ENCODE assay signal across 1 cellular context in the genomic region with DNA sequence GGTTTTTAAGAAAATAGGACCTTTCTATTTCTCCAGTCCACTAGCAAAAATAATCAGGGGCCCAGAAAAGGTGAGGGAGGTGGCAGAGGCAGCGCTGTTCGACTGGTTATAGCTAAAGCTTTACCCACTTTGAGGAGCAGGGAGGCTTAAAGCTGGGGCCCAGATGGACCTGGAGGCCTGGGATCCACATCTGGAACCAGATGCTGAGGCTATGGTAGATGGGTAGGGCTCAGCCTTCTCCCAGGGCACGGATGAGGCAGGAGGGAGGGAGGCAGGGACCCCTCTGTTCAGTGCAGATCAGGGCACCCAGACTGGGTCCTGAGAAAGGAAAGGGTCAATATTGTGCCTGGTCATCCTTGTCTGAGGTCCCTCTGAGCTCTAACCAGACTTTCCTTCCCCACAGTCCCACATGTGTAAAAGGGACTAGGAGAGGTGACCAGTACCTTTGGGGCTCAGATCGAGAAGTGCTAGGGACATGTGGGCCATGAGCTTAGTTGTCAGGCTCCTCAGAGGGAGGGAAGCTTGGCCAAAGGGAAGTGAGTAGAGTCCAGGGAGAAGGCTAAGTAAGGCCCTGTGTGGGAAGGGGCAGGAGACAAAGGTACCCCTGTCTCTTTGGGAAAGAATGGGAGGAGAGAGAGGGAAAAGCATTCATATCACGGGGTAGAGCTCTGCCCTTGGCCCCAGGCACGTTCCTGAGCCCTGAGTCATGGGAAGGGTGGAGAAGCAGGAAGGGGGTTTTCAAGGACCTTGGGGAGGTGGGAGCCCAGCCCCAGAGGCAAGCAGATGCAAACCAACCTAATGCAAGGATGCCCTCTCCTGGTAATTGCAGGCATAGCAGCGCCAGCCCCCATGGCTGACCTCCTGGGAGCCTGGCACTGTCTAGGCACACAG.
TF ChIP-seq lines count a peak whose summit lies in the region.

No MANE protein-coding gene starts in this region.

TF ChIP-seq in HepG2, 621 proteins besides CTCF, POLR2A, EP300 and RAD21 (continued from another document and continues in another):
- TF ChIP-seq, protein P1, sequence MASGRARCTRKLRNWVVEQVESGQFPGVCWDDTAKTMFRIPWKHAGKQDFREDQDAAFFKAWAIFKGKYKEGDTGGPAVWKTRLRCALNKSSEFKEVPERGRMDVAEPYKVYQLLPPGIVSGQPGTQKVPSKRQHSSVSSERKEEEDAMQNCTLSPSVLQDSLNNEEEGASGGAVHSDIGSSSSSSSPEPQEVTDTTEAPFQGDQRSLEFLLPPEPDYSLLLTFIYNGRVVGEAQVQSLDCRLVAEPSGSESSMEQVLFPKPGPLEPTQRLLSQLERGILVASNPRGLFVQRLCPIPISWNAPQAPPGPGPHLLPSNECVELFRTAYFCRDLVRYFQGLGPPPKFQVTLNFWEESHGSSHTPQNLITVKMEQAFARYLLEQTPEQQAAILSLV (CRISPR knock-in tag; IDR thresholded peaks at IDR 0.05; ENCODE audit: borderline replicate concordance) = peak; percentile 22; the same call in 1 of the 2 replicates
- TF ChIP-seq, protein P2, sequence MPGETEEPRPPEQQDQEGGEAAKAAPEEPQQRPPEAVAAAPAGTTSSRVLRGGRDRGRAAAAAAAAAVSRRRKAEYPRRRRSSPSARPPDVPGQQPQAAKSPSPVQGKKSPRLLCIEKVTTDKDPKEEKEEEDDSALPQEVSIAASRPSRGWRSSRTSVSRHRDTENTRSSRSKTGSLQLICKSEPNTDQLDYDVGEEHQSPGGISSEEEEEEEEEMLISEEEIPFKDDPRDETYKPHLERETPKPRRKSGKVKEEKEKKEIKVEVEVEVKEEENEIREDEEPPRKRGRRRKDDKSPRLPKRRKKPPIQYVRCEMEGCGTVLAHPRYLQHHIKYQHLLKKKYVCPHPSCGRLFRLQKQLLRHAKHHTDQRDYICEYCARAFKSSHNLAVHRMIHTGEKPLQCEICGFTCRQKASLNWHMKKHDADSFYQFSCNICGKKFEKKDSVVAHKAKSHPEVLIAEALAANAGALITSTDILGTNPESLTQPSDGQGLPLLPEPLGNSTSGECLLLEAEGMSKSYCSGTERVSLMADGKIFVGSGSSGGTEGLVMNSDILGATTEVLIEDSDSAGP (CRISPR knock-in tag; IDR thresholded peaks at IDR 0.05; ENCODE audit: borderline replicate concordance) = peak; percentile 87
- TF ChIP-seq, protein P3, sequence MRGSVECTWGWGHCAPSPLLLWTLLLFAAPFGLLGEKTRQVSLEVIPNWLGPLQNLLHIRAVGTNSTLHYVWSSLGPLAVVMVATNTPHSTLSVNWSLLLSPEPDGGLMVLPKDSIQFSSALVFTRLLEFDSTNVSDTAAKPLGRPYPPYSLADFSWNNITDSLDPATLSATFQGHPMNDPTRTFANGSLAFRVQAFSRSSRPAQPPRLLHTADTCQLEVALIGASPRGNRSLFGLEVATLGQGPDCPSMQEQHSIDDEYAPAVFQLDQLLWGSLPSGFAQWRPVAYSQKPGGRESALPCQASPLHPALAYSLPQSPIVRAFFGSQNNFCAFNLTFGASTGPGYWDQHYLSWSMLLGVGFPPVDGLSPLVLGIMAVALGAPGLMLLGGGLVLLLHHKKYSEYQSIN (CRISPR knock-in tag; IDR thresholded peaks at IDR 0.05; ENCODE audit: borderline replicate concordance) = no peak
- TF ChIP-seq RXRA (CRISPR knock-in tag; IDR thresholded peaks at IDR 0.05) = peak; percentile 94
- TF ChIP-seq, protein P4, sequence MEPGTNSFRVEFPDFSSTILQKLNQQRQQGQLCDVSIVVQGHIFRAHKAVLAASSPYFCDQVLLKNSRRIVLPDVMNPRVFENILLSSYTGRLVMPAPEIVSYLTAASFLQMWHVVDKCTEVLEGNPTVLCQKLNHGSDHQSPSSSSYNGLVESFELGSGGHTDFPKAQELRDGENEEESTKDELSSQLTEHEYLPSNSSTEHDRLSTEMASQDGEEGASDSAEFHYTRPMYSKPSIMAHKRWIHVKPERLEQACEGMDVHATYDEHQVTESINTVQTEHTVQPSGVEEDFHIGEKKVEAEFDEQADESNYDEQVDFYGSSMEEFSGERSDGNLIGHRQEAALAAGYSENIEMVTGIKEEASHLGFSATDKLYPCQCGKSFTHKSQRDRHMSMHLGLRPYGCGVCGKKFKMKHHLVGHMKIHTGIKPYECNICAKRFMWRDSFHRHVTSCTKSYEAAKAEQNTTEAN (CRISPR knock-in tag; conservative IDR thresholded peaks at IDR 0.05) = no peak
- TF ChIP-seq, protein P5, sequence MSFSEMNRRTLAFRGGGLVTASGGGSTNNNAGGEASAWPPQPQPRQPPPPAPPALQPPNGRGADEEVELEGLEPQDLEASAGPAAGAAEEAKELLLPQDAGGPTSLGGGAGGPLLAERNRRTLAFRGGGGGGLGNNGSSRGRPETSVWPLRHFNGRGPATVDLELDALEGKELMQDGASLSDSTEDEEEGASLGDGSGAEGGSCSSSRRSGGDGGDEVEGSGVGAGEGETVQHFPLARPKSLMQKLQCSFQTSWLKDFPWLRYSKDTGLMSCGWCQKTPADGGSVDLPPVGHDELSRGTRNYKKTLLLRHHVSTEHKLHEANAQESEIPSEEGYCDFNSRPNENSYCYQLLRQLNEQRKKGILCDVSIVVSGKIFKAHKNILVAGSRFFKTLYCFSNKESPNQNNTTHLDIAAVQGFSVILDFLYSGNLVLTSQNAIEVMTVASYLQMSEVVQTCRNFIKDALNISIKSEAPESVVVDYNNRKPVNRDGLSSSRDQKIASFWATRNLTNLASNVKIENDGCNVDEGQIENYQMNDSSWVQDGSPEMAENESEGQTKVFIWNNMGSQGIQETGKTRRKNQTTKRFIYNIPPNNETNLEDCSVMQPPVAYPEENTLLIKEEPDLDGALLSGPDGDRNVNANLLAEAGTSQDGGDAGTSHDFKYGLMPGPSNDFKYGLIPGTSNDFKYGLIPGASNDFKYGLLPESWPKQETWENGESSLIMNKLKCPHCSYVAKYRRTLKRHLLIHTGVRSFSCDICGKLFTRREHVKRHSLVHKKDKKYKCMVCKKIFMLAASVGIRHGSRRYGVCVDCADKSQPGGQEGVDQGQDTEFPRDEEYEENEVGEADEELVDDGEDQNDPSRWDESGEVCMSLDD (CRISPR knock-in tag; IDR thresholded peaks at IDR 0.05; ENCODE audit: borderline replicate concordance) = no peak
- peak; percentile 94 for TF ChIP-seq MEF2D (CRISPR knock-in tag; IDR thresholded peaks at IDR 0.05)
- TF ChIP-seq HES4 (CRISPR knock-in tag; IDR thresholded peaks at IDR 0.05; ENCODE audit: borderline replicate concordance) = no peak
- peak; percentile 80 for TF ChIP-seq DMAP1 (CRISPR knock-in tag; IDR thresholded peaks at IDR 0.05)
- TF ChIP-seq, protein P6, sequence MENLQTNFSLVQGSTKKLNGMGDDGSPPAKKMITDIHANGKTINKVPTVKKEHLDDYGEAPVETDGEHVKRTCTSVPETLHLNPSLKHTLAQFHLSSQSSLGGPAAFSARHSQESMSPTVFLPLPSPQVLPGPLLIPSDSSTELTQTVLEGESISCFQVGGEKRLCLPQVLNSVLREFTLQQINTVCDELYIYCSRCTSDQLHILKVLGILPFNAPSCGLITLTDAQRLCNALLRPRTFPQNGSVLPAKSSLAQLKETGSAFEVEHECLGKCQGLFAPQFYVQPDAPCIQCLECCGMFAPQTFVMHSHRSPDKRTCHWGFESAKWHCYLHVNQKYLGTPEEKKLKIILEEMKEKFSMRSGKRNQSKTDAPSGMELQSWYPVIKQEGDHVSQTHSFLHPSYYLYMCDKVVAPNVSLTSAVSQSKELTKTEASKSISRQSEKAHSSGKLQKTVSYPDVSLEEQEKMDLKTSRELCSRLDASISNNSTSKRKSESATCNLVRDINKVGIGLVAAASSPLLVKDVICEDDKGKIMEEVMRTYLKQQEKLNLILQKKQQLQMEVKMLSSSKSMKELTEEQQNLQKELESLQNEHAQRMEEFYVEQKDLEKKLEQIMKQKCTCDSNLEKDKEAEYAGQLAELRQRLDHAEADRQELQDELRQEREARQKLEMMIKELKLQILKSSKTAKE (CRISPR knock-in tag; IDR thresholded peaks at IDR 0.05; ENCODE audit: borderline replicate concordance) = peak; percentile 78; the same call in 1 of the 2 replicates
- peak; percentile 65; the same call in 1 of the 2 replicates for TF ChIP-seq ZNF335 (CRISPR knock-in tag; IDR thresholded peaks at IDR 0.05)
- peak; percentile 50; the same call in 1 of the 2 replicates for TF ChIP-seq SP4 (CRISPR knock-in tag; IDR thresholded peaks at IDR 0.05)
- no peak for TF ChIP-seq ZNF83 (CRISPR knock-in tag; IDR thresholded peaks at IDR 0.05; ENCODE audit: borderline replicate concordance)
- TF ChIP-seq TEAD3 (CRISPR knock-in tag; optimal IDR thresholded peaks at IDR 0.05; ENCODE audit: borderline replicate concordance) = peak; percentile 99
- TF ChIP-seq ZSCAN30 (CRISPR knock-in tag; IDR thresholded peaks at IDR 0.05) = 0 out of 2 replicates have a peak, but pooled peaks have one; percentile 34
- no peak for TF ChIP-seq ZFP37 (CRISPR knock-in tag; IDR thresholded peaks at IDR 0.05; ENCODE audit: borderline replicate concordance)
- peak; percentile 67 for TF ChIP-seq IRF2 (CRISPR knock-in tag; IDR thresholded peaks at IDR 0.05)
- TF ChIP-seq, protein P7, sequence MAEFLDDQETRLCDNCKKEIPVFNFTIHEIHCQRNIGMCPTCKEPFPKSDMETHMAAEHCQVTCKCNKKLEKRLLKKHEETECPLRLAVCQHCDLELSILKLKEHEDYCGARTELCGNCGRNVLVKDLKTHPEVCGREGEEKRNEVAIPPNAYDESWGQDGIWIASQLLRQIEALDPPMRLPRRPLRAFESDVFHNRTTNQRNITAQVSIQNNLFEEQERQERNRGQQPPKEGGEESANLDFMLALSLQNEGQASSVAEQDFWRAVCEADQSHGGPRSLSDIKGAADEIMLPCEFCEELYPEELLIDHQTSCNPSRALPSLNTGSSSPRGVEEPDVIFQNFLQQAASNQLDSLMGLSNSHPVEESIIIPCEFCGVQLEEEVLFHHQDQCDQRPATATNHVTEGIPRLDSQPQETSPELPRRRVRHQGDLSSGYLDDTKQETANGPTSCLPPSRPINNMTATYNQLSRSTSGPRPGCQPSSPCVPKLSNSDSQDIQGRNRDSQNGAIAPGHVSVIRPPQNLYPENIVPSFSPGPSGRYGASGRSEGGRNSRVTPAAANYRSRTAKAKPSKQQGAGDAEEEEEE (CRISPR knock-in tag; IDR thresholded peaks at IDR 0.05; ENCODE audit: borderline replicate concordance) = peak; percentile 94; the same call in 1 of the 2 replicates
- TF ChIP-seq, protein P8, sequence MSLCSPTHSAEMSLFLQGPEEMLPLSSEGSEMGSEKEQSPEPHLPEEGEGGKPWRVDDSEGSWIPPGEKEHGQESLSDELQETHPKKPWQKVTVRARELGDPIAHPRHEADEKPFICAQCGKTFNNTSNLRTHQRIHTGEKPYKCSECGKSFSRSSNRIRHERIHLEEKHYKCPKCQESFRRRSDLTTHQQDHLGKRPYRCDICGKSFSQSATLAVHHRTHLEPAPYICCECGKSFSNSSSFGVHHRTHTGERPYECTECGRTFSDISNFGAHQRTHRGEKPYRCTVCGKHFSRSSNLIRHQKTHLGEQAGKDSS (CRISPR knock-in tag; IDR thresholded peaks at IDR 0.05; ENCODE audit: borderline replicate concordance, low read depth) = peak; percentile 56; the same call in 1 of the 2 replicates
- no peak for TF ChIP-seq SIX1 (CRISPR knock-in tag; IDR thresholded peaks at IDR 0.05; ENCODE audit: borderline replicate concordance)
- peak; percentile 89 for TF ChIP-seq ZNF605 (CRISPR knock-in tag; IDR thresholded peaks at IDR 0.05)
- no peak for TF ChIP-seq ZBTB1 (CRISPR knock-in tag; IDR thresholded peaks at IDR 0.05; ENCODE audit: borderline replicate concordance)
- TF ChIP-seq, protein P9, sequence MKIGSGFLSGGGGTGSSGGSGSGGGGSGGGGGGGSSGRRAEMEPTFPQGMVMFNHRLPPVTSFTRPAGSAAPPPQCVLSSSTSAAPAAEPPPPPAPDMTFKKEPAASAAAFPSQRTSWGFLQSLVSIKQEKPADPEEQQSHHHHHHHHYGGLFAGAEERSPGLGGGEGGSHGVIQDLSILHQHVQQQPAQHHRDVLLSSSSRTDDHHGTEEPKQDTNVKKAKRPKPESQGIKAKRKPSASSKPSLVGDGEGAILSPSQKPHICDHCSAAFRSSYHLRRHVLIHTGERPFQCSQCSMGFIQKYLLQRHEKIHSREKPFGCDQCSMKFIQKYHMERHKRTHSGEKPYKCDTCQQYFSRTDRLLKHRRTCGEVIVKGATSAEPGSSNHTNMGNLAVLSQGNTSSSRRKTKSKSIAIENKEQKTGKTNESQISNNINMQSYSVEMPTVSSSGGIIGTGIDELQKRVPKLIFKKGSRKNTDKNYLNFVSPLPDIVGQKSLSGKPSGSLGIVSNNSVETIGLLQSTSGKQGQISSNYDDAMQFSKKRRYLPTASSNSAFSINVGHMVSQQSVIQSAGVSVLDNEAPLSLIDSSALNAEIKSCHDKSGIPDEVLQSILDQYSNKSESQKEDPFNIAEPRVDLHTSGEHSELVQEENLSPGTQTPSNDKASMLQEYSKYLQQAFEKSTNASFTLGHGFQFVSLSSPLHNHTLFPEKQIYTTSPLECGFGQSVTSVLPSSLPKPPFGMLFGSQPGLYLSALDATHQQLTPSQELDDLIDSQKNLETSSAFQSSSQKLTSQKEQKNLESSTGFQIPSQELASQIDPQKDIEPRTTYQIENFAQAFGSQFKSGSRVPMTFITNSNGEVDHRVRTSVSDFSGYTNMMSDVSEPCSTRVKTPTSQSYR (CRISPR knock-in tag; IDR thresholded peaks at IDR 0.05; ENCODE audit: borderline replicate concordance) = peak; percentile 78; the same call in 1 of the 2 replicates
- TF ChIP-seq THAP11 (CRISPR knock-in tag; IDR thresholded peaks at IDR 0.05) = peak; percentile 83
- no peak for TF ChIP-seq GABPA (IDR thresholded peaks at IDR 0.05; ENCODE audit: low read depth, low read length)
- peak; percentile 34; the same call in 1 of the 2 replicates for TF ChIP-seq GABPA (CRISPR knock-in tag; IDR thresholded peaks at IDR 0.05; ENCODE audit: low read depth)
